8 cellular contexts compared by ENCODE assay signal in the genomic region with DNA sequence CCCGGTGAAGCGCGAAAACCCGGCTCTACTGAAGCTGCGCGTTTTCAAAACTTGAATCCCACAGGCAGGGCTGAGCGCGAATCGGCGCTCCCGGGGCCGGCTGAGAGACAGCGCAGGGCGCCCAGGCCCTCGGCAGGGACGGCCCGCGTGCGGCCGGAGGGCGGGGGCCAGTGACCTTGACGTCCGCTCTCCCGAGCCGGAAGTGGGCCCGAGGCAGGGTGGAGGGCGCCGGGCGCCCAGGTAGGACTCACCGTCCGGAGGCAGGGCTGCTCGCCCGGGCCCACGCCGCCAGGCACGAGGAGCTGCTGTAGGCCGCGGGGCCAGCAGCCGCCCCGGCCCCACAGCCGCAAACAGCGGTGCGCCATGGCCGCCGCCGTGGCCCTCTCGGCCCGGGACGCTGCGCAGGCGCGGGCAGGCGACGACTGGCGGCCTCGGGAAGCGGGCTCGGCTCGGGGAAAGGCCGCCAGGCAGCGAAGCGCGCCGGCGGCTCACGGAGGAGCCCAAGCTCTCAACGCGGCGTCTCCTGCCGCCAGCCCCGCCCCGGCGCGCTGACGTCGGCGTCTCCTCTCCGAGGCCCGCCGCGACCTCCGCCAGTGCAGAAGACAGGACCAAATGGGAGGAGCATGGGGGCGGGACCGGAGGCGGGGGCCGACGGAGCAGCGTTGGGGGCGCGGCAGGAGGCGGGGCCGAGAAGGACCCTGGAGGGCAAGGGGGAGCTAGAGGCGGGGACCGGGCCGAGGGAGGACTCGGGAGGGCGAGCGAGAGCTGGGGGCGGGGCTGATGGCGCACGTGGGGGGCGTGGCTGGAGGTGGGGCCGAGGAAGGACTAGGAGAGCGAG. TPM values are rescaled to one million over a fixed set of nuclear protein-coding genes. Genes with fewer than 3 reads are reported as not detected.
DNase-seq lines count a peak whose midpoint lies in the region; ATAC-seq and TF ChIP-seq lines count a peak whose summit lies in the region.

A gene (minus strand): TSS at position 510 of the 838 bp plus-strand sequence. CDS start 145 bp downstream, at position 365.

- H3K27me3 ChIP-seq in AG04450 (ENCODE audit: control insufficient read depth, insufficient read depth, low read length) = no peaks in the 10 kb centered on the region
- H3K27me3 ChIP-seq in WERI-Rb-1 (ENCODE audit: insufficient read depth, low read depth, severe bottlenecking) = no peaks in the 10 kb centered on the region
- H3K27me3 ChIP-seq in breast epithelium = no peaks in the 10 kb centered on the region

- no peak for TF ChIP-seq POLR2A in breast epithelium (IDR thresholded peaks at IDR 0.05)

- intact Hi-C loops in breast epithelium (cut with DNase I; ENCODE audit: low total_unique reads) = no loop called here

- H3K36me3 ChIP-seq in WERI-Rb-1 (peaks cover 17% of the 10 kb centered on the region), breast epithelium (no peaks in the 10 kb centered on the region)

- CTCF ChIA-PET in AG04450 (lab: Charles Lee) = interaction anchor here (0.6 to 2.5 kb wide), 4 partner anchors 15 to 558 kb away, joined by 3 to 16 read pairs (median 4); no protein-coding TSS in a partner anchor

- H3K9me3 ChIP-seq in AG04450 (ENCODE audit: control insufficient read depth, insufficient read depth, low read length) (peaks cover 3% of the 10 kb centered on the region; the same call in 1 of the 2 replicates), WERI-Rb-1 (ENCODE audit: severe bottlenecking) (no peaks in the 10 kb centered on the region), breast epithelium (no peaks in the 10 kb centered on the region), iPS-18c (ENCODE audit: control insufficient read depth, insufficient read depth, low read length) (no peaks in the 10 kb centered on the region)

- H3K27ac ChIP-seq in AG04450 (ENCODE audit: low read depth, low read length) (peak within 1 kb of the TSS; percentile 98), WERI-Rb-1 (peak within 1 kb of the TSS; percentile 99), breast epithelium (peak within 1 kb of the TSS; percentile 99 to 100), skin epidermis (peak within 1 kb of the TSS; percentile 91 to 100 (median 98))

- ATAC-seq in GM18909 (IDR thresholded peaks at IDR 0.05; ENCODE audit: poor library complexity, unreplicated experiment) (peak; percentile 92), HG03159 (IDR thresholded peaks at IDR 0.05; ENCODE audit: unreplicated experiment) (peak; percentile 87)

- peak within 1 kb of the TSS; percentile 82 for H3K4me3 ChIP-seq in AG04450 (ENCODE audit: low read depth, low read length)
- H3K4me3 ChIP-seq in WERI-Rb-1 (ENCODE audit: low read depth, low read length) = peak within 1 kb of the TSS; percentile 99
- peak within 1 kb of the TSS; percentile 60 to 98 (median 88) for H3K4me3 ChIP-seq in breast epithelium
- H3K4me3 ChIP-seq in iPS-18c (ENCODE audit: insufficient read depth, low read depth, low read length) = peak within 1 kb of the TSS; percentile 86
- H3K4me3 ChIP-seq in skin epidermis = peak within 1 kb of the TSS; percentile 56 to 96 (median 78)

- H3K4me1 ChIP-seq in breast epithelium = peaks cover 0 to 4% of the 10 kb centered on the region in 2 donors

- TF ChIP-seq CTCF in AG04450 (IDR thresholded peaks at IDR 0.05; ENCODE audit: low read depth, low read length) = no peak
- TF ChIP-seq CTCF in WERI-Rb-1 (IDR thresholded peaks at IDR 0.05; ENCODE audit: low read depth, low read length) = no peak
- TF ChIP-seq CTCF in breast epithelium (IDR thresholded peaks at IDR 0.05) = peak in 1 of 3 donors; percentile 9

- peak; percentile 98 for DNase-seq in AG04450 (ENCODE audit: low read depth, low spot score)
- peak; percentile 99 for DNase-seq in NCI-H2227 (lab: John Stamatoyannopoulos, UW; ENCODE audit: unreplicated experiment)
- peak; percentile 100 for DNase-seq in WERI-Rb-1
- peak; percentile 99 to 100 for DNase-seq in breast epithelium (ENCODE audit: low spot score in 2 of 2)

- POLR2A ChIA-PET in AG04450 (lab: Yijun Ruan, JAX) = interaction anchor here (0.7 to 2.1 kb wide), 21 partner anchors 10 to 571 kb away, joined by 3 to 15 read pairs (median 4); a partner anchor contains a TSS

RNA-seq across cellular contexts. Expression of the gene that starts here (rescaled TPM):
- polyA plus RNA-seq in AG04450 (2011; rRNA removed) = 30.3 and 38.0 TPM in 2 replicates
- polyA minus RNA-seq in AG04450 (2011; rRNA and poly(A)+ RNA removed) = 27.2 and 28.9 TPM in 2 replicates
- total RNA-seq in breast epithelium = 10 to 100 TPM; 37.0 to 43.5 (median 42.7) TPM

Comparison
In these comparisons a context has a peak if more than half of its experiments do, and no peak if none do; other contexts are left out.
1. Peak in every context shown above with its lines: DNase-seq, ATAC-seq, H3K4me3 ChIP-seq and H3K27ac ChIP-seq.